In the genomic region with DNA sequence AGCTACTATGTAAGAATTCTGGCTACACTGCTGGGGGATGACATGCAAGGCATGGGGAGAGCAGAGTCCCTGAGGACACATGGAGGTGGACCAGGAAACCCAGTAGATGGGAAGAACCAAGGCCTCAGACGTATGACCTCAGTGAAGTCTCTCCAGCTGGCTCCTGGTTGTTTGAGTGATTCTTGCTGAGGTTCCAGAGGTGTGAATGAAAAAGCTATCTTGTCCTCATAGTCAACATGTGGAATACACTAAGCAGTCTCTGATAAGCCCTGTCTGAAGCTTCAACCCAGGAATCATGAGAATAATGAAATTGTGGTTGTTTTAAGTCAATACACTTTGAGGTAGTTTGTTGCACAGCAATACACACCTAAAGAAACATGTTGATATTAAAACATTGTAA, we compare ENCODE assay signal across 8 cellular contexts.
"Had no signal": no experiment of that assay in that cellular context is flagged by ENCODE, and none has a peak within 500 bp of the region (broad histone marks: within the 10 kb centered on the region; RNA-seq: fewer than 3 reads in every experiment).

No MANE protein-coding gene starts in this region.

- H3K9me3 Mint-ChIP-seq: GM23338, H9 had no signal

- H3K4me3 ChIP-seq: GM23338, K562 had no signal

- H3K27ac Mint-ChIP-seq: GM23338, H9 had no signal

- DNase-seq: H9, HCEC 1CT, IMR-90 had no signal

- ATAC-seq: GM23338, K562 had no signal

- FAIRE-seq: H1, H54, HTR-8/SVneo, K562 had no signal

- H3K4me3 Mint-ChIP-seq: GM23338, H9 had no signal
